In genomic region chr3:63972196-63972595, GRCh38 we compare ENCODE assay signal across 10 cellular contexts. TPM values are rescaled to one million over a fixed set of nuclear protein-coding genes. Genes with fewer than 3 reads are reported as not detected.
A peak's percentile ranks its signal among the peaks of the same experiment; 100 is the strongest.
DNase-seq lines count a peak whose midpoint lies in the region; ATAC-seq, FAIRE-seq and TF ChIP-seq lines count a peak whose summit lies in the region.
"Had no signal": no experiment of that assay in that cellular context is flagged by ENCODE, and none has a peak within 500 bp of the region (broad histone marks: within the 10 kb centered on the region; RNA-seq: fewer than 3 reads in every experiment).

No MANE protein-coding gene starts in this region.

- peak overlapping the region; percentile 49 for H3K4me3 Mint-ChIP-seq in T-helper 17 cell

- 34 to 36% methylated on average over 2 of the region's 2 CpGs for WGBS in pancreas, 2 donors

- H3K9me3 ChIP-seq in T-helper 17 cell (ENCODE audit: control insufficient read depth, low read length, poor library complexity, severe bottlenecking) = no peaks in the 10 kb centered on the region
- H3K9me3 ChIP-seq in fibroblast of lung (ENCODE audit: control insufficient read depth, insufficient read depth, low read depth, low read length) = no peaks in the 10 kb centered on the region
- no peaks in the 10 kb centered on the region for H3K9me3 ChIP-seq in pancreas

- H3K27me3 ChIP-seq in fibroblast of lung (ENCODE audit: control insufficient read depth, insufficient read depth, low read length) (no peaks in the 10 kb centered on the region), pancreas (no peaks in the 10 kb centered on the region)

- peaks cover 46% of the 10 kb centered on the region for H3K4me1 ChIP-seq in fibroblast of lung (ENCODE audit: control insufficient read depth, extremely low read depth, insufficient read depth, low read length)
- H3K4me1 ChIP-seq in pancreas = peaks cover 25 to 86% (median 80%) of the 10 kb centered on the region in 3 donors

- DNase-seq in EH (ENCODE audit: low read depth) (peak; percentile 84), T-helper 17 cell (no peak), fibroblast of lung (ENCODE audit: low read depth in 2 of 2) (peak; percentile 71 to 94), pancreas (no peak), GM10266 (ENCODE audit: extremely low spot score) (no peak), KG1 (lab: John Stamatoyannopoulos, UW) (no peak), GDM1 (lab: John Stamatoyannopoulos, UW) (no peak)
- DNase-seq: activated CD8-positive, alpha-beta memory T cell treated with anti-CD3 and anti-CD28 coated beads, Interleukin-2, amount 50 U/mL, for 48 hours; DMS53 had no signal

- peak overlapping the region; percentile 25 for H3K4me2 ChIP-seq in fibroblast of lung (ENCODE audit: extremely low read depth, insufficient read depth, low read length)

- intact Hi-C loops in pancreas (cut with DNase I) = no loop called here

- peaks cover 43% of the 10 kb centered on the region for H3K79me2 ChIP-seq in fibroblast of lung (ENCODE audit: control insufficient read depth, insufficient read depth, low read length)

- H3K36me3 Mint-ChIP-seq in T-helper 17 cell (ENCODE audit: low read depth) = peaks cover 7% of the 10 kb centered on the region

- H3K27ac Mint-ChIP-seq in T-helper 17 cell = peak overlapping the region; percentile 99

- H2AFZ ChIP-seq in fibroblast of lung (ENCODE audit: low read length) = no peak overlapping the region

- H3K27me3 Mint-ChIP-seq in T-helper 17 cell = no peaks in the 10 kb centered on the region

- H3K27ac ChIP-seq in fibroblast of lung (ENCODE audit: insufficient read depth, low read length) (peak overlapping the region; percentile 0), pancreas (peak overlapping the region in 3 of 4 donors; percentile 1 to 86 (median 83))

- ATAC-seq in T-helper 17 cell (no peak), pancreas (no peak), HG02642 (IDR thresholded peaks at IDR 0.05; ENCODE audit: poor library complexity, unreplicated experiment) (no peak)

- FAIRE-seq in pancreas (lab: Jason Lieb, UNC) = no peak

- no peaks in the 10 kb centered on the region for H3K36me3 ChIP-seq in fibroblast of lung (ENCODE audit: control insufficient read depth, insufficient read depth, low read length)
- H3K36me3 ChIP-seq in pancreas = no peaks in the 10 kb centered on the region

- TF ChIP-seq CTCF in fibroblast of lung (conservative IDR thresholded peaks at IDR 0.05 in 1 of 2, IDR thresholded peaks at IDR 0.05 in 1 of 2; ENCODE audit: low read depth in 1 of 2, low read length in 2 of 2) = no peak
- no peak for TF ChIP-seq CTCF in pancreas (IDR thresholded peaks at IDR 0.05)
- no peak for TF ChIP-seq CTCF in GM10266 (IDR thresholded peaks at IDR 0.05; ENCODE audit: control insufficient read depth, insufficient read depth, low read depth, missing control alignments)

- peaks cover 71% of the 10 kb centered on the region for H3K4me1 Mint-ChIP-seq in T-helper 17 cell

- no peak overlapping the region for H3K4me3 ChIP-seq in fibroblast of lung (replicated peaks in 1 of 4; ENCODE audit: control extremely low read depth in 1 of 4, insufficient read depth in 1 of 4, low read depth in 3 of 4, low read length in 4 of 4)
- H3K4me3 ChIP-seq in pancreas = no peak overlapping the region

- no peak overlapping the region for H3K9ac ChIP-seq in fibroblast of lung (ENCODE audit: insufficient read depth, low read length)

- H4K20me1 ChIP-seq in fibroblast of lung (ENCODE audit: control insufficient read depth, extremely low read depth, insufficient read depth, low read length) = no peaks in the 10 kb centered on the region

RNA-seq across cellular contexts. Expression of gene PSMD6, which starts 51.1 kb away (rescaled TPM):
- total RNA-seq in T-helper 17 cell (10 to 100 TPM; 91.3 to 97.3 TPM), fibroblast of lung (71.7 and 79.1 TPM in 2 replicates), pancreas (100 to 1,000 TPM in 4 of 6 donors, 10 to 100 TPM in 2; 73.7 to 220 (median 134) TPM)
- polyA plus RNA-seq in fibroblast of lung (89.0 and 108 TPM in 2 replicates), pancreas (100 to 1,000 TPM; 103 to 106 TPM)
- polyA plus RNA-seq in fibroblast of lung (2012) = 80.2 and 108 TPM in 2 replicates
- 5.8 and 7.4 TPM in 2 replicates for polyA minus RNA-seq in fibroblast of lung (ENCODE audit: low replicate concordance)

Comparison
In these comparisons a context has a peak if more than half of its experiments do, and no peak if none do; other contexts are left out.
1. DNase-seq: peak in EH (single experiment) and fibroblast of lung (2 of 2); none in T-helper 17 cell (0 of 3), pancreas (0 of 6), GM10266 (single experiment), KG1 (single experiment) and GDM1 (single experiment).